ENCODE assay signal across 1 cellular context in genomic region chr11:103085758-103086365, GRCh38.
TF ChIP-seq lines count a peak whose summit lies in the region.

No MANE protein-coding gene starts in this region.

TF ChIP-seq in GM12878, 131 proteins besides CTCF, POLR2A, EP300 and RAD21 (continued from another document):
- TF ChIP-seq RELB (IDR thresholded peaks at IDR 0.05; ENCODE audit: low read depth) (no peak), LARP7 (IDR thresholded peaks at IDR 0.05) (no peak), MEF2B (IDR thresholded peaks at IDR 0.05; ENCODE audit: partially characterized antibody, poor library complexity, severe bottlenecking) (no peak), NRF1 (conservative IDR thresholded peaks at IDR 0.05; ENCODE audit: low read depth, low read length) (no peak), EZH2 (IDR thresholded peaks at IDR 0.05; ENCODE audit: borderline replicate concordance, control insufficient read depth, low read depth, low read length) (no peak), CHD1 (IDR thresholded peaks at IDR 0.05; ENCODE audit: low read depth, low read length) (no peak), EED (IDR thresholded peaks at IDR 0.05; ENCODE audit: low read depth) (no peak), E2F4 (IDR thresholded peaks at IDR 0.05; ENCODE audit: low read depth, low read length) (no peak), PAX5 (IDR thresholded peaks at IDR 0.05; ENCODE audit: borderline replicate concordance, low read depth, low read length) (no peak), IRF5 (IDR thresholded peaks at IDR 0.05; ENCODE audit: borderline replicate concordance) (no peak), ESRRA (IDR thresholded peaks at IDR 0.05; ENCODE audit: low read length) (no peak), MLLT1 (IDR thresholded peaks at IDR 0.05) (no peak), HDGF (IDR thresholded peaks at IDR 0.05) (no peak)
